Comparison of ENCODE assay signal across 12 cellular contexts in genomic region chr11:128575174-128575955, GRCh38. TPM values are rescaled to one million over a fixed set of nuclear protein-coding genes. Genes with fewer than 3 reads are reported as not detected.
DNase-seq lines count a peak whose midpoint lies in the region; ATAC-seq and TF ChIP-seq lines count a peak whose summit lies in the region.
"Had no signal": no experiment of that assay in that cellular context is flagged by ENCODE, and none has a peak within 500 bp of the region (broad histone marks: within the 10 kb centered on the region; RNA-seq: fewer than 3 reads in every experiment).

No MANE protein-coding gene starts in this region.

- no peak overlapping the region for H3K4me3 Mint-ChIP-seq in osteocyte (ENCODE audit: unreplicated experiment)

- H3F3A ChIP-seq in DOHH2 (ENCODE audit: control insufficient read depth, insufficient read depth) = peaks cover 23% of the 10 kb centered on the region
- H3F3A ChIP-seq in Loucy (ENCODE audit: low read depth) = no peaks in the 10 kb centered on the region

- H3K4me1 ChIP-seq in DOHH2 (ENCODE audit: control insufficient read depth, low read length) (peaks cover 58% of the 10 kb centered on the region), Loucy (ENCODE audit: insufficient read depth, low read length, poor library complexity, severe bottlenecking) (peaks cover 27% of the 10 kb centered on the region)
- H3K4me1 ChIP-seq: colonic mucosa had no signal

- no peak for TF ChIP-seq CTCF in DOHH2 (IDR thresholded peaks at IDR 0.05; ENCODE audit: low read depth, low read length, poor library complexity, severe bottlenecking)
- TF ChIP-seq CTCF in Loucy (conservative IDR thresholded peaks at IDR 0.05; ENCODE audit: low read length) = no peak
- TF ChIP-seq CTCF in osteocyte (IDR thresholded peaks at IDR 0.05) = no peak

- DNase-seq in amniotic epithelial cell (ENCODE audit: low read depth) = peak; percentile 15
- no peak for DNase-seq in osteocyte (ENCODE audit: extremely low spot score, unreplicated experiment)
- no peak for DNase-seq in NCI-H146 treated with DMSO at 0.1 percent for 48 hours (lab: John Stamatoyannopoulos, UW; ENCODE audit: unreplicated experiment)
- DNase-seq in NCI-H748 treated with DMSO at 0.1 percent for 48 hours (lab: John Stamatoyannopoulos, UW) = no peak
- DNase-seq: activated CD4-positive, alpha-beta T cell treated with anti-CD3 and anti-CD28 coated beads for 4 hours; colonic mucosa; NCI-H446; retina had no signal

- H3K27me3 Mint-ChIP-seq in osteocyte (ENCODE audit: unreplicated experiment) = no peaks in the 10 kb centered on the region

- H3K27me3 ChIP-seq in DOHH2 (ENCODE audit: control insufficient read depth, low read length) = no peaks in the 10 kb centered on the region
- no peaks in the 10 kb centered on the region for H3K27me3 ChIP-seq in Loucy (ENCODE audit: insufficient read depth, low read length, poor library complexity, severe bottlenecking)
- H3K27me3 ChIP-seq: colonic mucosa had no signal

- peaks cover 15% of the 10 kb centered on the region for H3K9me3 Mint-ChIP-seq in osteocyte (ENCODE audit: unreplicated experiment)

- H2AFZ ChIP-seq in Loucy (ENCODE audit: low read length) = no peak overlapping the region

- H3K4me2 ChIP-seq in DOHH2 (ENCODE audit: low read length) = peak overlapping the region; percentile 58
- H3K4me2 ChIP-seq in Loucy (ENCODE audit: low read depth, low read length, poor library complexity, severe bottlenecking) = peak overlapping the region; percentile 34

- no peaks in the 10 kb centered on the region for H3K79me2 ChIP-seq in DOHH2 (ENCODE audit: control insufficient read depth, low read length)
- no peaks in the 10 kb centered on the region for H3K79me2 ChIP-seq in Loucy (ENCODE audit: insufficient read depth, low read length)

- H3K4me1 Mint-ChIP-seq in osteocyte (ENCODE audit: unreplicated experiment) = peaks cover 25% of the 10 kb centered on the region

- H3K9ac ChIP-seq in Loucy (ENCODE audit: low read depth, low read length, poor library complexity, severe bottlenecking) = no peak overlapping the region

- no peaks in the 10 kb centered on the region for H3K36me3 ChIP-seq in DOHH2 (ENCODE audit: control insufficient read depth, low read length)
- H3K36me3 ChIP-seq in Loucy (ENCODE audit: insufficient read depth, low read length) = no peaks in the 10 kb centered on the region
- H3K36me3 ChIP-seq: colonic mucosa had no signal

- H3K9me3 ChIP-seq in DOHH2 (ENCODE audit: control insufficient read depth, insufficient read depth, low read length) = no peaks in the 10 kb centered on the region
- no peaks in the 10 kb centered on the region for H3K9me3 ChIP-seq in Loucy (ENCODE audit: insufficient read depth, low read depth, low read length)
- H3K9me3 ChIP-seq: colonic mucosa had no signal

- H3K27ac Mint-ChIP-seq in osteocyte (ENCODE audit: unreplicated experiment) = peak overlapping the region; percentile 80

- H4K20me1 ChIP-seq in DOHH2 (ENCODE audit: control insufficient read depth, insufficient read depth, low read depth, low read length) (no peaks in the 10 kb centered on the region), Loucy (ENCODE audit: insufficient read depth, low read length, poor library complexity, severe bottlenecking) (no peaks in the 10 kb centered on the region)

- ATAC-seq in GM18858 (IDR thresholded peaks at IDR 0.05; ENCODE audit: unreplicated experiment) (no peak), HG02885 (IDR thresholded peaks at IDR 0.05; ENCODE audit: poor library complexity, unreplicated experiment) (no peak)

- peaks cover 1% of the 10 kb centered on the region for H3K36me3 Mint-ChIP-seq in osteocyte (ENCODE audit: unreplicated experiment)

- H3K9me2 ChIP-seq in DOHH2 (replicated peaks; ENCODE audit: control insufficient read depth, low read length) = no peaks in the 10 kb centered on the region
- no peaks in the 10 kb centered on the region for H3K9me2 ChIP-seq in Loucy (replicated peaks; ENCODE audit: low read depth, low read length)

- H3K27ac ChIP-seq in DOHH2 (ENCODE audit: low read depth, low read length) = no peak overlapping the region; the same call in 1 of the 2 replicates
- H3K27ac ChIP-seq: colonic mucosa had no signal

- H3K4me3 ChIP-seq in DOHH2 (ENCODE audit: low read length) (peak overlapping the region; percentile 35), Loucy (ENCODE audit: low read length, poor library complexity, severe bottlenecking) (no peak overlapping the region)
- H3K4me3 ChIP-seq: colonic mucosa had no signal

RNA-seq across cellular contexts. Expression of gene ETS1, which starts 12.0 kb away (rescaled TPM):
- total RNA-seq in osteocyte = 75.6 and 77.9 TPM in 2 replicates
